25 cellular contexts compared by ENCODE assay signal in genomic region chr18:40782731-40783130, GRCh38.
DNase-seq lines count a peak whose midpoint lies in the region; ATAC-seq, FAIRE-seq and TF ChIP-seq lines count a peak whose summit lies in the region.
"Had no signal": no experiment of that assay in that cellular context is flagged by ENCODE, and none has a peak within 500 bp of the region (broad histone marks: within the 10 kb centered on the region; RNA-seq: fewer than 3 reads in every experiment).

No MANE protein-coding gene starts in this region.

- H3K9me3 ChIP-seq in IMR-90 (ENCODE audit: control insufficient read depth, insufficient read depth, low read length): no peaks in the 10 kb centered on the region
- H3K9me3 ChIP-seq in mesenchymal stem cell (ENCODE audit: control insufficient read depth, low read length): peaks cover 6% of the 10 kb centered on the region
- H3K9me3 ChIP-seq: BE2C, BLaER1, Caco-2 had no signal

- DNase-seq in D721Med (ENCODE audit: insufficient read length, low spot score) (no peak), IMR-90 (no peak), mesenchymal stem cell (peak; percentile 3), C1 segment of cervical spinal cord (lab: John Stamatoyannopoulos, UW) (no peak)
- DNase-seq: 8988T; ACHN; BE2C; Caco-2; Calu3; CD4-positive, alpha-beta T cell; CD8-positive, alpha-beta T cell; DMS 273 treated with DMSO at 0.1 percent for 48 hours; DMS153; DMS53; DMS79; DND-41; EL; GDM1 had no signal

- H2BK5ac ChIP-seq in IMR-90 (ENCODE audit: low read depth, low read length, poor library complexity, severe bottlenecking) (no peak overlapping the region), mesenchymal stem cell (ENCODE audit: low read depth, low read length, poor library complexity, severe bottlenecking) (no peak overlapping the region)

- no peak overlapping the region for H3K4ac ChIP-seq in IMR-90 (ENCODE audit: low read depth, low read length)
- no peak overlapping the region for H3K4ac ChIP-seq in mesenchymal stem cell (ENCODE audit: low read depth in 1 of 2, low read length in 2 of 2)

- no peak for TF ChIP-seq RAD21 in IMR-90 (IDR thresholded peaks at IDR 0.05; ENCODE audit: low read length)

- no peaks in the 10 kb centered on the region for H3K27me3 ChIP-seq in IMR-90 (ENCODE audit: control insufficient read depth, insufficient read depth, low read length)
- no peaks in the 10 kb centered on the region for H3K27me3 ChIP-seq in mesenchymal stem cell (ENCODE audit: control insufficient read depth in 1 of 2, insufficient read depth in 1 of 2, low read length in 2 of 2)
- H3K27me3 ChIP-seq: BE2C, BLaER1 had no signal

- ATAC-seq in IMR-90 (ENCODE audit: low read depth) (no peak), GM19324 (IDR thresholded peaks at IDR 0.05; ENCODE audit: low FRiP score, unreplicated experiment) (no peak)
- ATAC-seq: CD8-positive, alpha-beta T cell; GM12878 had no signal

- H3K9ac ChIP-seq in IMR-90 (ENCODE audit: low read depth, low read length) (no peak overlapping the region), mesenchymal stem cell (ENCODE audit: low read length) (no peak overlapping the region)
- H3K9ac ChIP-seq: BLaER1 had no signal

- H4K20me1 ChIP-seq in IMR-90 (ENCODE audit: insufficient read depth, low read length): no peaks in the 10 kb centered on the region
- H4K20me1 ChIP-seq: BLaER1 had no signal

- H3K4me1 ChIP-seq in IMR-90 (ENCODE audit: control insufficient read depth, insufficient read depth, low read length): no peaks in the 10 kb centered on the region
- no peaks in the 10 kb centered on the region for H3K4me1 ChIP-seq in mesenchymal stem cell (ENCODE audit: control insufficient read depth, insufficient read depth, low read depth, low read length)
- H3K4me1 ChIP-seq: BE2C, BLaER1, Caco-2 had no signal

- FAIRE-seq in D721Med (lab: Jason Lieb, UNC): peak; percentile 63
- FAIRE-seq: A204.1, GM12878, GM12892, GM18507 had no signal

- H4K8ac ChIP-seq in IMR-90 (ENCODE audit: low read depth in 2 of 2, low read length in 2 of 2): no peak overlapping the region
- no peak overlapping the region for H4K8ac ChIP-seq in mesenchymal stem cell (ENCODE audit: low read length)

- H3K4me2 ChIP-seq in IMR-90 (ENCODE audit: low read depth, low read length) (no peak overlapping the region), mesenchymal stem cell (ENCODE audit: low read length, poor library complexity, severe bottlenecking) (no peak overlapping the region)
- H3K4me2 ChIP-seq: BLaER1 had no signal

- dilution Hi-C loops in IMR-90 (cut with HindIII; ENCODE audit: low sequenced_read_pairs, unreplicated experiment): no loop called here

- no peak overlapping the region for H2AFZ ChIP-seq in IMR-90 (replicated peaks; ENCODE audit: low read length, poor library complexity)
- no peak overlapping the region for H2AFZ ChIP-seq in mesenchymal stem cell (ENCODE audit: low read depth, low read length)

- H3K56ac ChIP-seq in IMR-90 (ENCODE audit: extremely low read depth, insufficient read depth, low read length): no peak overlapping the region

- H4K91ac ChIP-seq in IMR-90 (ENCODE audit: insufficient read depth, low read depth, low read length) (no peak overlapping the region), mesenchymal stem cell (ENCODE audit: low read length) (no peak overlapping the region)

- no peak overlapping the region for H3K18ac ChIP-seq in IMR-90 (ENCODE audit: low read depth, low read length)
- no peak overlapping the region for H3K18ac ChIP-seq in mesenchymal stem cell (ENCODE audit: low read depth in 1 of 2, low read length in 2 of 2)

- H2AK5ac ChIP-seq in IMR-90 (ENCODE audit: low read depth, low read length) (no peak overlapping the region), mesenchymal stem cell (ENCODE audit: low read length, severe bottlenecking) (no peak overlapping the region)

- H3K79me1 ChIP-seq in IMR-90 (ENCODE audit: low read depth in 1 of 2, low read length in 2 of 2) (no peaks in the 10 kb centered on the region), mesenchymal stem cell (replicated peaks; ENCODE audit: low read length, poor library complexity, severe bottlenecking) (no peaks in the 10 kb centered on the region)

- H2BK120ac ChIP-seq in IMR-90 (ENCODE audit: low read depth, low read length) (no peak overlapping the region), mesenchymal stem cell (ENCODE audit: low read depth, low read length) (no peak overlapping the region)

- no TSS peak for BruUV-seq in IMR-90 (replicated peaks; lab: Mats Ljungman, UMichigan)

- H3K27ac ChIP-seq in IMR-90 (ENCODE audit: insufficient read depth, low read length) (no peak overlapping the region), mesenchymal stem cell (ENCODE audit: low read length, poor library complexity, severe bottlenecking) (no peak overlapping the region)
- H3K27ac ChIP-seq: BLaER1, C4-2B had no signal

- POLR2A ChIA-PET in IMR-90 (lab: Charles Lee; ENCODE audit: unreplicated experiment): no interaction called here

- CTCF ChIA-PET in IMR-90 (lab: Yijun Ruan, JAX): interaction anchor here (1.0 kb wide), 1 partner anchor 19 kb away, joined by 3 read pairs; no protein-coding TSS in a partner anchor

- H3K4me3 ChIP-seq in IMR-90 (ENCODE audit: insufficient read depth, low read depth, low read length) (no peak overlapping the region), mesenchymal stem cell (ENCODE audit: insufficient read depth in 1 of 2, low read depth in 1 of 2, low read length in 2 of 2) (no peak overlapping the region)
- H3K4me3 ChIP-seq: BLaER1, GM12878 had no signal

- in situ Hi-C loops in IMR-90 (cut with MboI; ENCODE audit: low sequenced_read_pairs): no loop called here

- no peak overlapping the region for H4K5ac ChIP-seq in IMR-90 (ENCODE audit: low read depth, low read length)

- no peak for TF ChIP-seq POLR2A in IMR-90 (IDR thresholded peaks at IDR 0.05; ENCODE audit: low read depth, low read length)

- H2BK15ac ChIP-seq in IMR-90 (ENCODE audit: low read depth, low read length) (no peak overlapping the region), mesenchymal stem cell (ENCODE audit: low read depth, poor library complexity, severe bottlenecking) (no peak overlapping the region)

- TF ChIP-seq CTCF in D721Med (IDR thresholded peaks at IDR 0.05; ENCODE audit: insufficient read depth, missing control alignments) (no peak), IMR-90 (conservative IDR thresholded peaks at IDR 0.05; ENCODE audit: low read depth, low read length) (no peak)

- H2BK12ac ChIP-seq in mesenchymal stem cell (ENCODE audit: low read length in 2 of 2): no peak overlapping the region

- H3K36me3 ChIP-seq in IMR-90 (ENCODE audit: control insufficient read depth, insufficient read depth, low read length) (no peaks in the 10 kb centered on the region), mesenchymal stem cell (ENCODE audit: control insufficient read depth in 1 of 2, insufficient read depth in 2 of 2, low read depth in 1 of 2, low read length in 2 of 2) (no peaks in the 10 kb centered on the region)
- H3K36me3 ChIP-seq: BE2C, BLaER1 had no signal

- H3K23ac ChIP-seq in IMR-90 (ENCODE audit: low read depth, low read length) (no peak overlapping the region), mesenchymal stem cell (ENCODE audit: low read length in 2 of 2) (no peak overlapping the region)

- H2BK20ac ChIP-seq in IMR-90 (ENCODE audit: low read depth, low read length): no peak overlapping the region

- intact Hi-C loops in IMR-90 (cut with micrococcal nuclease): no loop called here

- no peaks in the 10 kb centered on the region for H3K9me1 ChIP-seq in IMR-90 (ENCODE audit: insufficient read depth, low read length)

- no CpG with 5 or more reads among the region's 1 CpG for WGBS in IMR-90 (ENCODE audit: extremely low coverage in 2 of 2, insufficient read length in 1 of 2), 2 experiments
- WGBS in mesenchymal stem cell: 64% methylated on average over 1 of the region's 1 CpG

- H2AK9ac ChIP-seq in IMR-90 (replicated peaks; ENCODE audit: low read depth, low read length, poor library complexity): no peak overlapping the region

- H3K14ac ChIP-seq in IMR-90 (replicated peaks; ENCODE audit: low read depth, low read length): no peak overlapping the region
- H3K14ac ChIP-seq in mesenchymal stem cell (ENCODE audit: low read length in 2 of 2): no peak overlapping the region

TF ChIP-seq in IMR-90, 13 proteins besides CTCF, POLR2A, EP300 and RAD21:
- no peak for TF ChIP-seq CHD1 (IDR thresholded peaks at IDR 0.05; ENCODE audit: low read depth, low read length)
- TF ChIP-seq MXI1 (IDR thresholded peaks at IDR 0.05; ENCODE audit: borderline replicate concordance, low read depth, low read length): no peak
- no peak for TF ChIP-seq FOS (IDR thresholded peaks at IDR 0.05; ENCODE audit: low read depth, low read length)
- TF ChIP-seq CEBPB (IDR thresholded peaks at IDR 0.05; ENCODE audit: low read depth, low read length): peak; percentile 77
